In genomic region chr12:122225683-122226365, GRCh38 we compare ENCODE assay signal across 8 cellular contexts. TPM values are rescaled to one million over a fixed set of nuclear protein-coding genes. Genes with fewer than 3 reads are reported as not detected.
A peak's percentile ranks its signal among the peaks of the same experiment; 100 is the strongest.
DNase-seq lines count a peak whose midpoint lies in the region; ATAC-seq and TF ChIP-seq lines count a peak whose summit lies in the region.

TSS of gene DIABLO (minus strand) at chr12:122226052. CDS start at chr12:122226014, 38 bp downstream.

- peak within 1 kb of the TSS; percentile 98 for H3K4me3 Mint-ChIP-seq in nephron progenitor cell
- H3K4me3 Mint-ChIP-seq in stimulated activated naive CD8-positive, alpha-beta T cell treated with anti-CD3 and anti-CD28 coated beads, Interleukin-15, amount 100 ng/mL, for 72 hours = peak within 1 kb of the TSS; percentile 92 to 95

- no peaks in the 10 kb centered on the region for H3K9me3 ChIP-seq in ES-I3 (ENCODE audit: control insufficient read depth, insufficient read depth, low read length)
- H3K9me3 ChIP-seq in HAP-1 = no peaks in the 10 kb centered on the region
- H3K9me3 ChIP-seq in MM.1S (replicated peaks; ENCODE audit: insufficient read depth, low read length) = no peaks in the 10 kb centered on the region

- in situ Hi-C loops in HAP-1 (cut with MboI; ENCODE audit: low sequenced_read_pairs) = no loop called here

- peaks cover 28% of the 10 kb centered on the region for H3K4me1 Mint-ChIP-seq in nephron progenitor cell
- peaks cover 57% of the 10 kb centered on the region for H3K4me1 Mint-ChIP-seq in stimulated activated naive CD8-positive, alpha-beta T cell treated with anti-CD3 and anti-CD28 coated beads, Interleukin-15, amount 100 ng/mL, for 72 hours

- peak within 1 kb of the TSS; percentile 57 for H3K4me2 ChIP-seq in MM.1S (ENCODE audit: low read depth, low read length)

- H3K27me3 Mint-ChIP-seq in nephron progenitor cell (ENCODE audit: low read depth, poor library complexity) = no peaks in the 10 kb centered on the region
- H3K27me3 Mint-ChIP-seq in stimulated activated naive CD8-positive, alpha-beta T cell treated with anti-CD3 and anti-CD28 coated beads, Interleukin-15, amount 100 ng/mL, for 72 hours = no peaks in the 10 kb centered on the region

- ATAC-seq in stimulated activated naive CD8-positive, alpha-beta T cell treated with anti-CD3 and anti-CD28 coated beads, Interleukin-15, amount 100 ng/mL, for 72 hours = peak; percentile 93

- no peaks in the 10 kb centered on the region for H3K27me3 ChIP-seq in HAP-1 (ENCODE audit: low read depth)
- no peaks in the 10 kb centered on the region for H3K27me3 ChIP-seq in MM.1S (replicated peaks; ENCODE audit: insufficient read depth, low read length)

- H3K4me3 ChIP-seq in HAP-1 (peak within 1 kb of the TSS; percentile 96), MM.1S (ENCODE audit: low read length) (peak within 1 kb of the TSS; percentile 85), fibroblast of the aortic adventitia (ENCODE audit: low read depth, low read length) (peak within 1 kb of the TSS; percentile 92)

- peak; percentile 99 to 100 for DNase-seq in HAP-1 (ENCODE audit: low spot score in 2 of 2)
- peak; percentile 96 for DNase-seq in MM.1S
- peak; percentile 90 for DNase-seq in SIG-M5 (lab: John Stamatoyannopoulos, UW)
- DNase-seq in activated gamma-delta T cell (lab: John Stamatoyannopoulos, UW) = peak; percentile 100
- DNase-seq in fibroblast of the aortic adventitia (ENCODE audit: low read depth) = peak; percentile 98
- peak; percentile 100 for DNase-seq in nephron progenitor cell
- DNase-seq in stimulated activated naive CD8-positive, alpha-beta T cell treated with anti-CD3 and anti-CD28 coated beads, Interleukin-15, amount 100 ng/mL, for 72 hours = peak; percentile 100

- H3K9me3 Mint-ChIP-seq in nephron progenitor cell = no peaks in the 10 kb centered on the region
- no peaks in the 10 kb centered on the region for H3K9me3 Mint-ChIP-seq in stimulated activated naive CD8-positive, alpha-beta T cell treated with anti-CD3 and anti-CD28 coated beads, Interleukin-15, amount 100 ng/mL, for 72 hours

- H4K20me1 ChIP-seq in MM.1S (ENCODE audit: insufficient read depth, low read length) = no peaks in the 10 kb centered on the region

- H3F3A ChIP-seq in MM.1S (ENCODE audit: insufficient read depth, low read length) = no peaks in the 10 kb centered on the region

- TF ChIP-seq CTCF in MM.1S (IDR thresholded peaks at IDR 0.05; ENCODE audit: low read length) (no peak), fibroblast of the aortic adventitia (IDR thresholded peaks at IDR 0.05; ENCODE audit: insufficient read depth, low read length) (no peak), nephron progenitor cell (IDR thresholded peaks at IDR 0.05) (no peak)

- peaks cover 34% of the 10 kb centered on the region for H3K36me3 Mint-ChIP-seq in nephron progenitor cell (ENCODE audit: low read depth)

- H2AFZ ChIP-seq in MM.1S (ENCODE audit: low read length) = peak within 1 kb of the TSS; percentile 69; the same call in 1 of the 2 replicates

- peaks cover 10% of the 10 kb centered on the region for H3K36me3 ChIP-seq in ES-I3 (ENCODE audit: insufficient read depth, low read length)
- peaks cover 26% of the 10 kb centered on the region for H3K36me3 ChIP-seq in HAP-1 (replicated peaks)
- no peaks in the 10 kb centered on the region for H3K36me3 ChIP-seq in MM.1S (replicated peaks; ENCODE audit: insufficient read depth, low read length)

- H3K9me2 ChIP-seq in MM.1S (replicated peaks; ENCODE audit: insufficient read depth, low read length) = no peaks in the 10 kb centered on the region

- peak within 1 kb of the TSS; percentile 99 for H3K27ac Mint-ChIP-seq in nephron progenitor cell
- peak within 1 kb of the TSS; percentile 93 to 95 for H3K27ac Mint-ChIP-seq in stimulated activated naive CD8-positive, alpha-beta T cell treated with anti-CD3 and anti-CD28 coated beads, Interleukin-15, amount 100 ng/mL, for 72 hours

- peak within 1 kb of the TSS; percentile 88 for H3K27ac ChIP-seq in MM.1S (ENCODE audit: low read length)

- H3K9ac ChIP-seq in ES-I3 (ENCODE audit: low read depth, low read length) (peak within 1 kb of the TSS; percentile 86), MM.1S (ENCODE audit: low read length) (peak within 1 kb of the TSS; percentile 78)

- peaks cover 35% of the 10 kb centered on the region for H3K79me2 ChIP-seq in MM.1S (ENCODE audit: low read length)

- H3K4me1 ChIP-seq in ES-I3 (ENCODE audit: insufficient read depth, low read length) = peaks cover 7% of the 10 kb centered on the region
- peaks cover 19% of the 10 kb centered on the region for H3K4me1 ChIP-seq in HAP-1
- 0 out of 2 replicates have a peak, but pooled peaks cover 3% of the 10 kb centered on the region for H3K4me1 ChIP-seq in MM.1S (ENCODE audit: low read length)

RNA-seq across cellular contexts. Expression of gene DIABLO, which starts in this region (rescaled TPM):
- 50.0 and 58.9 TPM in 2 replicates for total RNA-seq in fibroblast of the aortic adventitia (ENCODE audit: low replicate concordance)

Comparison
In these comparisons a context has a peak if more than half of its experiments do, and no peak if none do; other contexts are left out.
1. Peak in every context shown above with its lines: DNase-seq, ATAC-seq, H3K4me3 ChIP-seq and H3K27ac ChIP-seq.